In genomic region chr19:19385900-19386339, GRCh38 we compare ENCODE assay signal across 8 cellular contexts. TPM values are rescaled to one million over a fixed set of nuclear protein-coding genes. Genes with fewer than 3 reads are reported as not detected.
DNase-seq lines count a peak whose midpoint lies in the region; ATAC-seq and TF ChIP-seq lines count a peak whose summit lies in the region.

No MANE protein-coding gene starts in this region.

- peaks cover 16 to 28% of the 10 kb centered on the region in 2 donors for H3K36me3 Mint-ChIP-seq in CD14-positive monocyte
- no peaks in the 10 kb centered on the region for H3K36me3 Mint-ChIP-seq in activated naive CD4-positive, alpha-beta T cell treated with anti-CD3 and anti-CD28 coated beads for 36 hours (ENCODE audit: low read depth)

- CTCF ChIA-PET in activated naive CD4-positive, alpha-beta T cell treated with anti-CD3 and anti-CD28 coated beads for 36 hours (lab: Charles Lee) = interaction anchor here (0.6 kb wide), 1 partner anchor 832 kb away, joined by 6 read pairs; no protein-coding TSS in a partner anchor

- H3K27me3 Mint-ChIP-seq in CD14-positive monocyte (ENCODE audit: low read depth in 3 of 3) = peaks cover 0 to 6% (median 0%) of the 10 kb centered on the region in 3 donors
- H3K27me3 Mint-ChIP-seq in activated naive CD4-positive, alpha-beta T cell treated with anti-CD3 and anti-CD28 coated beads for 36 hours (ENCODE audit: low read depth) = no peaks in the 10 kb centered on the region

- H3K4me3 Mint-ChIP-seq in CD14-positive monocyte = peak overlapping the region; percentile 91 to 93
- peak overlapping the region; percentile 84 for H3K4me3 Mint-ChIP-seq in activated naive CD4-positive, alpha-beta T cell treated with anti-CD3 and anti-CD28 coated beads for 36 hours

- intact Hi-C loops in CD14-positive monocyte (cut with micrococcal nuclease) = loop anchor here in 1 of 2 donors (1.0 kb wide), 1 partner anchor 17 kb away; no protein-coding TSS in a partner anchor
- intact Hi-C loops in activated naive CD4-positive, alpha-beta T cell treated with anti-CD3 and anti-CD28 coated beads for 36 hours (cut with micrococcal nuclease) = loop anchor here (1.0 to 5.0 kb wide), 9 partner anchors 13 to 276 kb away; partner anchors contain the start of genes ATP13A1, GATAD2A, MAU2 and SUGP1

- peaks cover 0 to 2% (median 0%) of the 10 kb centered on the region in 7 donors for H3K9me3 Mint-ChIP-seq in CD14-positive monocyte
- no peaks in the 10 kb centered on the region for H3K9me3 Mint-ChIP-seq in activated naive CD4-positive, alpha-beta T cell treated with anti-CD3 and anti-CD28 coated beads for 36 hours

- TF ChIP-seq CTCF in CD14-positive monocyte (IDR thresholded peaks at IDR 0.05) = no peak

- peak overlapping the region; percentile 93 to 98 (median 96) for H3K27ac Mint-ChIP-seq in CD14-positive monocyte
- peak overlapping the region; percentile 75 for H3K27ac Mint-ChIP-seq in activated naive CD4-positive, alpha-beta T cell treated with anti-CD3 and anti-CD28 coated beads for 36 hours

- DNase-seq in CD14-positive monocyte (ENCODE audit: low spot score) (peak; percentile 83), MV-4-11 (lab: John Stamatoyannopoulos, UW) (peak; percentile 59), iPS-NIHi11 (ENCODE audit: low spot score) (peak; percentile 56), globus pallidus (ENCODE audit: low spot score) (no peak)
- peak; percentile 72 for DNase-seq in activated naive CD4-positive, alpha-beta T cell treated with anti-CD3 and anti-CD28 coated beads for 36 hours
- peak; percentile 31 for DNase-seq in stimulated activated CD4-positive, alpha-beta T cell treated with anti-CD3 and anti-CD28 coated beads, Interleukin-2, amount 100 ng/mL, for 4 hours (ENCODE audit: low read depth)

- peaks cover 64% of the 10 kb centered on the region for H3K4me1 Mint-ChIP-seq in CD14-positive monocyte
- peaks cover 44% of the 10 kb centered on the region for H3K4me1 Mint-ChIP-seq in activated naive CD4-positive, alpha-beta T cell treated with anti-CD3 and anti-CD28 coated beads for 36 hours (ENCODE audit: low read depth)

- ATAC-seq in GM21515 (IDR thresholded peaks at IDR 0.05; ENCODE audit: unreplicated experiment) = peak; percentile 25
- no peak for ATAC-seq in GM21381 (IDR thresholded peaks at IDR 0.05; ENCODE audit: unreplicated experiment)

RNA-seq across cellular contexts. Expression of gene GATAD2A, which starts 19.6 kb away (rescaled TPM):
- 1 to 10 TPM; 8.0 to 8.7 TPM for polyA plus RNA-seq in CD14-positive monocyte
- total RNA-seq in activated naive CD4-positive, alpha-beta T cell treated with anti-CD3 and anti-CD28 coated beads for 36 hours = 100 to 1,000 TPM in 1 of 2 experiments, 10 to 100 TPM in 1; 91.2 to 100 TPM
